In the genomic region with DNA sequence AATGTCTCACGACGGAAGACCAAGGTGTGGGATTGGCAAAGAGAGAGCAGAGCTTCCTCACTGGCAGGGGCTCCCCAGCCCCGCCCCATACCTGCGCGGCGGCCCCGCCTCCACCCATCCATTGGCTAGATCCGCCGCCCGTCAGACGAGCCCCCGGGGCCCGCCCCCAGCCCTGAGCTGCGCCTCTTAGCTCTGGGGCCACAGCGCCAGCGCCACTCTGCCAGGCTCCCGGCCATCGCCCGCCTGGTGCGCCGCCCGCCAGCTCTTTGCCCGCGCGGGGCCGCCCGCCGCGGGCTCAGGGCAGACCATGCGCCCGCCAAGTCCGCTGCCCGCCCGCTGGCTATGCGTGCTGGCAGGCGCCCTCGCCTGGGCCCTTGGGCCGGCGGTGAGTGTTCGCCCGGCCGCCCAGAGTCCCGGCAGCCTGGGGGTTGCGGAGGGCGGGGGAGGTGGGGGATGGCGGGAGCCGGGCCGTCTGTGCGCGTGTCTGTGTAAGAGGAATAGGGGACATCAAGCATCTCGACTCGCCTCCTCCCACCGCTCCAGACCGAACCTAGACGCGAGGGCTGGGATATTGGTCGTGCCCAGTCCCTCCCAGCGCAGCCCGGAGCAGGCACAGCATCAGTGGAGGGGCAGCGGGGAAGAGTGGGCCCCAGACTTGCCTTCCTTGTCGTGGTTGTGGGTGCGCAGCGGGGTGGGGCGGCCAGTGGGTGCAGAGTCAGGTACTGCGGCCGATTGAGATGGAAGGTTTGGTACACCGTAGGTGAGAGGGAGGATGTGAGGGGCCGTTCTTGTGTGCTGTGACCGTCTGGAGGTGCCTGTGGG, we compare ENCODE assay signal across 8 cellular contexts. TPM values are rescaled to one million over a fixed set of nuclear protein-coding genes. Genes with fewer than 3 reads are reported as not detected.
DNase-seq lines count a peak whose midpoint lies in the region; ATAC-seq and TF ChIP-seq lines count a peak whose summit lies in the region.

A gene with protein sequence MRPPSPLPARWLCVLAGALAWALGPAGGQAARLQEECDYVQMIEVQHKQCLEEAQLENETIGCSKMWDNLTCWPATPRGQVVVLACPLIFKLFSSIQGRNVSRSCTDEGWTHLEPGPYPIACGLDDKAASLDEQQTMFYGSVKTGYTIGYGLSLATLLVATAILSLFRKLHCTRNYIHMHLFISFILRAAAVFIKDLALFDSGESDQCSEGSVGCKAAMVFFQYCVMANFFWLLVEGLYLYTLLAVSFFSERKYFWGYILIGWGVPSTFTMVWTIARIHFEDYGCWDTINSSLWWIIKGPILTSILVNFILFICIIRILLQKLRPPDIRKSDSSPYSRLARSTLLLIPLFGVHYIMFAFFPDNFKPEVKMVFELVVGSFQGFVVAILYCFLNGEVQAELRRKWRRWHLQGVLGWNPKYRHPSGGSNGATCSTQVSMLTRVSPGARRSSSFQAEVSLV (plus strand): TSS at position 215 of the 822 bp plus-strand sequence. CDS start 93 bp downstream, at position 308.

- 15% methylated on average over 22 of the region's 69 CpGs for whole genome bisulfite sequencing in suprapubic skin

- peak within 1 kb of the TSS; percentile 65 for H3K4me3 ChIP-seq in HUES6 (ENCODE audit: low read depth, low read length)
- H3K4me3 ChIP-seq in suprapubic skin, result peak within 1 kb of the TSS; percentile 64

- H3K27me3 ChIP-seq in HUES6 (ENCODE audit: control insufficient read depth, insufficient read depth, low read length) (peaks cover 59% of the 10 kb centered on the region), suprapubic skin (peaks cover 21% of the 10 kb centered on the region)

- TF ChIP-seq CTCF in suprapubic skin (IDR thresholded peaks at IDR 0.05), result no peak

- H3K9me3 ChIP-seq in HUES6 (ENCODE audit: control insufficient read depth, insufficient read depth, low read depth, low read length) (no peaks in the 10 kb centered on the region), suprapubic skin (no peaks in the 10 kb centered on the region)

- no peak for TF ChIP-seq EP300 in suprapubic skin (IDR thresholded peaks at IDR 0.05)

- H3K9ac ChIP-seq in HUES6 (ENCODE audit: low read length), result no peak within 1 kb of the TSS

- H3K27ac ChIP-seq in HUES6 (ENCODE audit: low read depth, low read length), result no peak within 1 kb of the TSS
- H3K27ac ChIP-seq in suprapubic skin, result peak within 1 kb of the TSS; percentile 71

- peaks cover 18% of the 10 kb centered on the region for H3K4me1 ChIP-seq in HUES6 (ENCODE audit: control insufficient read depth, insufficient read depth, low read length)
- peaks cover 46% of the 10 kb centered on the region for H3K4me1 ChIP-seq in suprapubic skin

- peak; percentile 88 for DNase-seq in D341Med (ENCODE audit: low spot score)
- peak; percentile 81 for DNase-seq in RPMI7951 (ENCODE audit: low read depth)
- peak; percentile 97 for DNase-seq in activated effector memory CD4-positive, alpha-beta T cell treated with anti-CD3 and anti-CD28 coated beads, Interleukin-2, amount 50 U/mL, for 16 hours
- peak; percentile 74 for DNase-seq in globus pallidus (ENCODE audit: low spot score)
- DNase-seq in occipital lobe (lab: John Stamatoyannopoulos, UW), result peak; percentile 80
- DNase-seq in suprapubic skin (ENCODE audit: low spot score in 2 of 2), result peak; percentile 84 to 86

- no peaks in the 10 kb centered on the region for H3K36me3 ChIP-seq in HUES6 (ENCODE audit: control insufficient read depth, insufficient read depth, low read length)
- no peaks in the 10 kb centered on the region for H3K36me3 ChIP-seq in suprapubic skin

- no peak for TF ChIP-seq POLR2A in suprapubic skin (IDR thresholded peaks at IDR 0.05)

- peak; percentile 97 for ATAC-seq in GM21390 (IDR thresholded peaks at IDR 0.05; ENCODE audit: unreplicated experiment)

RNA-seq across cellular contexts. Expression of the gene that starts here (rescaled TPM):
- 186 and 215 TPM in 2 replicates for total RNA-seq in RPMI7951 (2014; rRNA removed; shearing (Covaris generic))
- total RNA-seq in occipital lobe (0.16 TPM), suprapubic skin (100 to 1,000 TPM in 1 of 4 donors, 10 to 100 TPM in 3; 39.8 to 148 (median 74.3) TPM)

Comparison
In these comparisons a context has a peak if more than half of its experiments do, and no peak if none do; other contexts are left out.
1. RNA of the gene that starts here (total RNA-seq): 186 to 215 TPM in RPMI7951 and 39.8 to 148 TPM in suprapubic skin; 0.16 TPM in occipital lobe (single experiment); every median in the first group is over 10 times any median in the second.
2. Peak in DNase-seq in occipital lobe; RNA of the gene not detected or under 1 TPM.
3. Peak in every context shown above with its lines, with median percentiles within 50 percentile points of each other: DNase-seq.